ENCODE assay signal across 23 cellular contexts in the genomic region with DNA sequence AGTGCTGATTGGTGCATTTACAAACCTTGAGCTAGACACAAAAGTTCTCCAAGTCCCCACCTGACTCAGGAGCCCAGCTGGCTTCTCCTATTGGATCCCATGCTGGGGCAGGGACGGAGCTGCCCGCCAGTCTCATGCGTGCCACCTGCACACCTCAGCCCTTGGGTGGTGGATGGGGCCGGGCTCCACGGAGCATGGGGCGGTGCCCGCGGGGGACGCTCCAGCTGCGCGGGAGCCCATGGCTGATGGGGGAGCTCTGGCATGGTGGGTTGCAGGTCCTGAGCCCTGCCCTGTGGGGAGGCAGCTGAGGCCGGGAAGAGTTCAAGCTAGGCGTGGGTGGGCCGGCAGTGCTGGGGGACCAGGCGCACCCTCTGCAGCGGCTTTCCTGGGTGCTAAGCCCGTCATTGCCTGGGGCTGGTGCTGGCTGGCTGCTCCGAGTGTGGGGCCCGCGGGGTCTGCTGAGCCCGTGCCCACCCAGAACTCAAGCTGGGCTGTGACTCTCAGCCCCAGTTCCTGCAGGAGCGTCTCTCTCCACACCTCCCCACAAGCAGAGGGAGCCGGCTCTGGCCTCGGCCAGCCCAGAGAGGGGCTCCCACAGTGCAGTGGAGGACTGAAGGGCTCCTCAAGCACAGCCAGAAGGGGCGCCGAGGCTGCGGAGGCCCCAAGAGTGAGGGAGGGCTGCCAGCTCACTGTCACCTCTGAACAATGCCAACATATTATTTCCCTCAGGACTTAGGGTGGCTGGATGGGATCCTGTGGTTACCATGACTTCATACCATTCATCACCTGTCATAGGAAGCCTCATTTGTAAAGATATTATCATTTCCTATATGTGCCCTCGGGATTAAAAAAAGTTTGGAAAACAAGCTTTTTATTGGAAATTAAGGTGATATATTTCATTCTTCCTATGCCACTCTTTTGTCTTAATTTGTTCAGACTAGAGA.
"Had no signal": no experiment of that assay in that cellular context is flagged by ENCODE, and none has a peak within 500 bp of the region (broad histone marks: within the 10 kb centered on the region; RNA-seq: fewer than 3 reads in every experiment).

No MANE protein-coding gene starts in this region.

- H3K9me3 ChIP-seq: gastrocnemius medialis, prostate gland, thyroid gland had no signal

- H3K27ac ChIP-seq: dorsolateral prefrontal cortex, epithelial cell of prostate, gastrocnemius medialis, left lung, neural progenitor cell, prostate gland, right atrium auricular region, sigmoid colon, stomach, thyroid gland had no signal

- H3K36me3 ChIP-seq: gastrocnemius medialis, left lung, neural progenitor cell, prostate gland, right atrium auricular region, sigmoid colon, stomach, thyroid gland had no signal

- H3K4me1 ChIP-seq: gastrocnemius medialis, left lung, neural progenitor cell, prostate gland, right atrium auricular region, sigmoid colon, stomach, thyroid gland had no signal

- H3K36me3 Mint-ChIP-seq: naive thymus-derived CD4-positive, alpha-beta T cell; stimulated activated naive B cell treated with anti-CD40 and anti-IgM and Interleukin-4, amounts not matched to agents 10 μg/mL and 1 μg/mL and 100 μg/mL, for 72 hours had no signal

- H3K4me3 ChIP-seq: dorsolateral prefrontal cortex, gastrocnemius medialis, left lung, neural progenitor cell, prostate gland, right atrium auricular region, sigmoid colon, stomach, thyroid gland had no signal

- H2AFZ ChIP-seq: neural progenitor cell had no signal

- H3K27me3 ChIP-seq: dorsolateral prefrontal cortex, gastrocnemius medialis, left lung, neural progenitor cell, right atrium auricular region, sigmoid colon, stomach, thyroid gland had no signal

- H3K4me3 Mint-ChIP-seq: naive thymus-derived CD4-positive, alpha-beta T cell; nephron; neural progenitor cell; stimulated activated naive B cell treated with anti-CD40 and anti-IgM and Interleukin-4, amounts not matched to agents 10 μg/mL and 1 μg/mL and 100 μg/mL, for 72 hours had no signal

- H3K27ac Mint-ChIP-seq: naive thymus-derived CD4-positive, alpha-beta T cell; nephron; neural progenitor cell; stimulated activated naive B cell treated with anti-CD40 and anti-IgM and Interleukin-4, amounts not matched to agents 10 μg/mL and 1 μg/mL and 100 μg/mL, for 72 hours had no signal

- H3K4me2 ChIP-seq: neural progenitor cell had no signal

- H3K4me1 Mint-ChIP-seq: naive thymus-derived CD4-positive, alpha-beta T cell; stimulated activated naive B cell treated with anti-CD40 and anti-IgM and Interleukin-4, amounts not matched to agents 10 μg/mL and 1 μg/mL and 100 μg/mL, for 72 hours had no signal

- DNase-seq: effector CD4-positive, alpha-beta T cell; foreskin fibroblast; gastrocnemius medialis; head of caudate nucleus; left cardiac atrium; mesendoderm; midbrain; naive thymus-derived CD4-positive, alpha-beta T cell; sigmoid colon; stimulated activated CD4-positive, alpha-beta T cell treated with anti-CD3 and anti-CD28 coated beads, Interleukin-2, amount 100 ng/mL, for 24 hours; stimulated activated CD4-positive, alpha-beta T cell treated with anti-CD3 and anti-CD28 coated beads, Interleukin-4, amount 100 ng/mL, for 24 hours; stimulated activated naive B cell treated with anti-CD40 and anti-IgM and Interleukin-4, amounts not matched to agents 10 μg/mL and 1 μg/mL and 100 μg/mL, for 72 hours; stomach; thyroid gland; trophoblast cell had no signal

- ATAC-seq: esophagus mucosa; gastrocnemius medialis; left cardiac atrium; left lung; naive thymus-derived CD4-positive, alpha-beta T cell; stimulated activated naive B cell treated with anti-CD40 and anti-IgM and Interleukin-4, amounts not matched to agents 10 μg/mL and 1 μg/mL and 100 μg/mL, for 72 hours had no signal
